ENCODE assay signal across 9 cellular contexts in genomic region chr5:35651002-35651756, GRCh38. TPM values are rescaled to one million over a fixed set of nuclear protein-coding genes. Genes with fewer than 3 reads are reported as not detected.
DNase-seq lines count a peak whose midpoint lies in the region; ATAC-seq, FAIRE-seq and TF ChIP-seq lines count a peak whose summit lies in the region.
"Had no signal": no experiment of that assay in that cellular context is flagged by ENCODE, and none has a peak within 500 bp of the region (broad histone marks: within the 10 kb centered on the region; RNA-seq: fewer than 3 reads in every experiment).

No MANE protein-coding gene starts in this region.

- H3K27me3 Mint-ChIP-seq in Caco-2 (ENCODE audit: insufficient read depth, unreplicated experiment): peaks cover 3% of the 10 kb centered on the region

- DNase-seq in Caco-2 (peak; percentile 45 to 49), H4 (ENCODE audit: low spot score) (peak; percentile 58), RCC 7860 (ENCODE audit: low spot score) (peak; percentile 37), iPS DF 6.9 (ENCODE audit: low read depth, low spot score) (peak; percentile 37)
- peak; percentile 82 for DNase-seq in activated effector memory CD4-positive, alpha-beta T cell treated with anti-CD3 and anti-CD28 coated beads, Interleukin-2, amount 50 U/mL, for 16 hours
- DNase-seq in stimulated activated CD4-positive, alpha-beta T cell treated with anti-CD3 and anti-CD28 coated beads, TNF-alpha, amount 100 ng/mL, for 1 hour (ENCODE audit: low read depth in 3 of 3, low spot score in 1 of 3): peak; percentile 26 to 33 (median 31)

- H3K4me3 ChIP-seq in Caco-2 (ENCODE audit: low read depth, low read length) (no peak overlapping the region), iPS DF 6.9 (ENCODE audit: low read length) (no peak overlapping the region)

- FAIRE-seq in RCC 7860 (lab: Jason Lieb, UNC): peak; percentile 24

- no peaks in the 10 kb centered on the region for H3K36me3 Mint-ChIP-seq in Caco-2 (ENCODE audit: insufficient read depth, unreplicated experiment)

- H3K27me3 ChIP-seq in Caco-2 (replicated peaks; ENCODE audit: control insufficient read depth, insufficient read depth, low read length): no peaks in the 10 kb centered on the region
- no peaks in the 10 kb centered on the region for H3K27me3 ChIP-seq in iPS DF 6.9 (ENCODE audit: control insufficient read depth, insufficient read depth, low read length)

- H3K4me1 ChIP-seq in Caco-2 (no peaks in the 10 kb centered on the region), iPS DF 6.9 (ENCODE audit: control insufficient read depth, insufficient read depth, low read length) (peaks cover 1% of the 10 kb centered on the region; the same call in 1 of the 2 replicates)

- ATAC-seq in GM19397 (IDR thresholded peaks at IDR 0.05; ENCODE audit: unreplicated experiment) (no peak), GM21390 (IDR thresholded peaks at IDR 0.05; ENCODE audit: unreplicated experiment) (no peak)

- BruUV-seq in Caco-2 (replicated peaks; lab: Mats Ljungman, UMichigan): no TSS peak

- peak; percentile 39 to 71 for TF ChIP-seq CTCF in Caco-2 (IDR thresholded peaks at IDR 0.05; ENCODE audit: insufficient read depth in 1 of 2, low read depth in 1 of 2, low read length in 1 of 2, severe bottlenecking in 1 of 2, unreplicated experiment in 1 of 2)

- H3K4me1 Mint-ChIP-seq in Caco-2 (ENCODE audit: low read depth, unreplicated experiment): no peaks in the 10 kb centered on the region

- CTCF ChIA-PET in Caco-2 (lab: Charles Lee): interaction anchor here (1.8 kb wide), 1 partner anchor 275 kb away, joined by 26 read pairs; no protein-coding TSS in a partner anchor

- no peak overlapping the region for H3K4me3 Mint-ChIP-seq in Caco-2 (ENCODE audit: unreplicated experiment)
- H3K4me3 Mint-ChIP-seq: T-helper 1 cell treated with Interleukin-12 subunit alpha and Interleukin-12 subunit beta and Interleukin-4 antibody, amounts not matched to agents 30 μg/mL and 1 μg/mL, for 36 hours had no signal

- H3K36me3 ChIP-seq in Caco-2 (ENCODE audit: control insufficient read depth, insufficient read depth, low read length) (no peaks in the 10 kb centered on the region), iPS DF 6.9 (ENCODE audit: control insufficient read depth, insufficient read depth, low read length) (no peaks in the 10 kb centered on the region)

- H3K9me3 ChIP-seq in Caco-2: no peaks in the 10 kb centered on the region
- no peaks in the 10 kb centered on the region for H3K9me3 ChIP-seq in iPS DF 6.9 (ENCODE audit: control insufficient read depth, insufficient read depth, low read length)

- no peak overlapping the region for H3K27ac ChIP-seq in iPS DF 6.9 (ENCODE audit: low read length)

- H3K9me3 Mint-ChIP-seq in Caco-2 (ENCODE audit: unreplicated experiment): no peaks in the 10 kb centered on the region
- H3K9me3 Mint-ChIP-seq: T-helper 1 cell treated with Interleukin-12 subunit alpha and Interleukin-12 subunit beta and Interleukin-4 antibody, amounts not matched to agents 30 μg/mL and 1 μg/mL, for 36 hours had no signal

- POLR2A ChIA-PET in Caco-2 (lab: Charles Lee): no interaction called here

- no CpG with 5 or more reads among the region's 4 CpGs for WGBS in iPS DF 6.9 (ENCODE audit: insufficient coverage, insufficient read length)

- intact Hi-C loops in Caco-2 (cut with micrococcal nuclease; ENCODE audit: unreplicated experiment): loop anchor here (1.0 to 5.0 kb wide), 2 partner anchors 274 to 391 kb away; no protein-coding TSS in a partner anchor

- no peak overlapping the region for H3K27ac Mint-ChIP-seq in Caco-2 (ENCODE audit: unreplicated experiment)
- H3K27ac Mint-ChIP-seq: T-helper 1 cell treated with Interleukin-12 subunit alpha and Interleukin-12 subunit beta and Interleukin-4 antibody, amounts not matched to agents 30 μg/mL and 1 μg/mL, for 36 hours had no signal

RNA-seq across cellular contexts. Expression of gene SPEF2, which starts 33.5 kb away (rescaled TPM):
- 2.1 and 4.0 TPM in 2 replicates for total RNA-seq in Caco-2 (2022)
- total RNA-seq in H4 (2014; rRNA removed; shearing (Covaris generic)): 5.0 and 7.8 TPM in 2 replicates

Comparison
In these comparisons a context has a peak if more than half of its experiments do, and no peak if none do; other contexts are left out.
1. DNase-seq: peak in every context shown above with its lines; median percentile 82 in activated effector memory CD4-positive, alpha-beta T cell treated with anti-CD3 and anti-CD28 coated beads, Interleukin-2, amount 50 U/mL, for 16 hours; 58 in H4; 47 in Caco-2; 37 in RCC 7860; 37 in iPS DF 6.9; 31 in stimulated activated CD4-positive, alpha-beta T cell treated with anti-CD3 and anti-CD28 coated beads, TNF-alpha, amount 100 ng/mL, for 1 hour.